ENCODE assay signal across 9 cellular contexts in the genomic region with DNA sequence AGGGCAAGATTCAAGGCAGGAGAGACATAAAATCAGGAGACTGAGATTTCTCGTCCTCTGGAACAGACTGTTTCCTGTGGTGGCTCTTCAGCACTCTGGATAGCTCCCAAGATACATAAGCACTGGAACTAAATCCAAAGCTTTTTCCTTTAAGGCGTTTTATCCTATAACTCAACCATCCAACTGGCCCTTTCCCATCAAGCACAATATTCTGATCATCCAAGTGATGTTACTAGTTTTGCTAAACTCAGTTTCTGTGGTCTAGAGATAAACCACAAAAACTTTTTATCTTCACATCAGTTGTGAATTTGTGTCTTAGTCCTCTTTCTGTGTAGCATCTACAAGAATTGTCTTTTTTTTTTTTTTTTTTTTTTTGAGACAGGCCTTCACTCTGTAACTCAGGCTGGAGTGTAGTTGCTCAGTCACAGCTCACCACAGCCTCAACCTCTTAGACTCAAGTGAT.
A peak's percentile ranks its signal among the peaks of the same experiment; 100 is the strongest.
DNase-seq lines count a peak whose midpoint lies in the region; TF ChIP-seq lines count a peak whose summit lies in the region.
"Had no signal": no experiment of that assay in that cellular context is flagged by ENCODE, and none has a peak within 500 bp of the region (broad histone marks: within the 10 kb centered on the region; RNA-seq: fewer than 3 reads in every experiment).

No MANE protein-coding gene starts in this region.

- no peak for TF ChIP-seq CTCF in kidney epithelial cell (IDR thresholded peaks at IDR 0.05; ENCODE audit: insufficient read depth, low read length, poor library complexity, severe bottlenecking)
- no peak for TF ChIP-seq CTCF in sigmoid colon (IDR thresholded peaks at IDR 0.05)
- TF ChIP-seq CTCF in thyroid gland (IDR thresholded peaks at IDR 0.05), result no peak

- 12 to 25% methylated on average over 2 of the region's 2 CpGs for WGBS in sigmoid colon, 2 donors
- WGBS in thyroid gland, 2 donors, result 24 to 30% methylated on average over 2 of the region's 2 CpGs

- DNase-seq in EL, result peak; percentile 52
- peak; percentile 22 for DNase-seq in LHCN-M2 (ENCODE audit: low read depth)
- DNase-seq in amniotic epithelial cell (ENCODE audit: low read depth), result peak; percentile 30
- DNase-seq in kidney epithelial cell (ENCODE audit: low read depth), result peak; percentile 7
- DNase-seq in sigmoid colon, result no peak
- no peak for DNase-seq in GF-D8 (lab: John Stamatoyannopoulos, UW)
- DNase-seq in thyroid gland, result no peak
- no peak for DNase-seq in NCI-H345 treated with DMSO at 0.1 percent for 48 hours (lab: John Stamatoyannopoulos, UW; ENCODE audit: unreplicated experiment)

- H3K4me1 ChIP-seq in sigmoid colon (no peaks in the 10 kb centered on the region), thyroid gland (no peaks in the 10 kb centered on the region)

- H3K27ac ChIP-seq in sigmoid colon (no peak overlapping the region), thyroid gland (no peak overlapping the region)
- H3K27ac ChIP-seq: skin epidermis had no signal

- no peak overlapping the region for H3K4me3 ChIP-seq in kidney epithelial cell (ENCODE audit: low read depth, low read length)
- H3K4me3 ChIP-seq in sigmoid colon, result no peak overlapping the region
- no peak overlapping the region for H3K4me3 ChIP-seq in thyroid gland (replicated peaks in 1 of 3)
- H3K4me3 ChIP-seq: skin epidermis had no signal

- H3K27me3 ChIP-seq in kidney epithelial cell (ENCODE audit: control insufficient read depth, insufficient read depth, low read length), result no peaks in the 10 kb centered on the region
- H3K27me3 ChIP-seq in sigmoid colon, result no peaks in the 10 kb centered on the region
- no peaks in the 10 kb centered on the region for H3K27me3 ChIP-seq in thyroid gland

- no peak for TF ChIP-seq EP300 in sigmoid colon (IDR thresholded peaks at IDR 0.05)

- intact Hi-C loops in sigmoid colon (cut with DNase I) (no loop called here), thyroid gland (cut with DNase I) (no loop called here)

- TF ChIP-seq POLR2A in sigmoid colon (IDR thresholded peaks at IDR 0.05), result no peak
- no peak for TF ChIP-seq POLR2A in thyroid gland (IDR thresholded peaks at IDR 0.05)

- no peaks in the 10 kb centered on the region for H3K36me3 ChIP-seq in kidney epithelial cell (ENCODE audit: control insufficient read depth, insufficient read depth, low read length)
- no peaks in the 10 kb centered on the region for H3K36me3 ChIP-seq in sigmoid colon
- no peaks in the 10 kb centered on the region for H3K36me3 ChIP-seq in thyroid gland

- H3K9me3 ChIP-seq in sigmoid colon, result no peaks in the 10 kb centered on the region
- H3K9me3 ChIP-seq in thyroid gland, result no peaks in the 10 kb centered on the region

Comparison
In these comparisons a context has a peak if more than half of its experiments do, and no peak if none do; other contexts are left out.
1. DNase-seq: peak in EL (single experiment), LHCN-M2 (single experiment), amniotic epithelial cell (single experiment) and kidney epithelial cell (single experiment); none in sigmoid colon (single experiment), GF-D8 (single experiment), thyroid gland (0 of 2) and NCI-H345 treated with DMSO at 0.1 percent for 48 hours (single experiment).